In genomic region chr19:55253842-55254624, GRCh38 we compare ENCODE assay signal across 8 cellular contexts. TPM values are rescaled to one million over a fixed set of nuclear protein-coding genes. Genes with fewer than 3 reads are reported as not detected.
DNase-seq lines count a peak whose midpoint lies in the region; ATAC-seq, FAIRE-seq and TF ChIP-seq lines count a peak whose summit lies in the region.

No MANE protein-coding gene starts in this region.

- FAIRE-seq in H54 (lab: Jason Lieb, UNC) = no peak

- H3K9me3 Mint-ChIP-seq in dendritic cell treated with granulocyte-macrophage colony-stimulating factor and Interleukin-4, amounts not matched to agents 40 ng/mL and 50 ng/mL, for 4 days = no peaks in the 10 kb centered on the region

- peak overlapping the region; percentile 91 for H3K27ac Mint-ChIP-seq in dendritic cell treated with granulocyte-macrophage colony-stimulating factor and Interleukin-4, amounts not matched to agents 40 ng/mL and 50 ng/mL, for 4 days

- no peaks in the 10 kb centered on the region for H3K27me3 ChIP-seq in heart right ventricle

- H3K36me3 ChIP-seq in heart right ventricle = peaks cover 0 to 20% (median 0%) of the 10 kb centered on the region in 9 donors

- 73% methylated on average over 23 of the region's 23 CpGs for WGBS in heart right ventricle, 2 donors

- peaks cover 63% of the 10 kb centered on the region for H3K36me3 Mint-ChIP-seq in dendritic cell treated with granulocyte-macrophage colony-stimulating factor and Interleukin-4, amounts not matched to agents 40 ng/mL and 50 ng/mL, for 4 days (ENCODE audit: low read depth)

- peak overlapping the region in 6 of 10 donors; percentile 19 to 95 (median 33) for H3K4me3 ChIP-seq in heart right ventricle

- H3K27ac ChIP-seq in heart right ventricle = peak overlapping the region in 7 of 10 donors; percentile 15 to 98 (median 53)
- peak overlapping the region; percentile 97; the same call in 1 of the 2 replicates for H3K27ac ChIP-seq in VCaP

- H3K9me3 ChIP-seq in heart right ventricle = no peaks in the 10 kb centered on the region

- H3K4me1 Mint-ChIP-seq in dendritic cell treated with granulocyte-macrophage colony-stimulating factor and Interleukin-4, amounts not matched to agents 40 ng/mL and 50 ng/mL, for 4 days (ENCODE audit: low read depth) = peaks cover 88% of the 10 kb centered on the region

- no peaks in the 10 kb centered on the region for H3K27me3 Mint-ChIP-seq in dendritic cell treated with granulocyte-macrophage colony-stimulating factor and Interleukin-4, amounts not matched to agents 40 ng/mL and 50 ng/mL, for 4 days

- DNase-seq in heart right ventricle = no peak
- no peak for DNase-seq in Right ventricle myocardium inferior (ENCODE audit: missing footprints)
- peak; percentile 98 for DNase-seq in KBM-7
- peak; percentile 32 to 38 for DNase-seq in stimulated activated CD4-positive, alpha-beta T cell treated with anti-CD3 and anti-CD28 coated beads, Interleukin-15, amount 100 ng/mL, for 1 hour (ENCODE audit: low read depth in 1 of 2, low spot score in 1 of 2)
- no peak for DNase-seq in H54 (ENCODE audit: insufficient read length, low spot score)

- H3K4me3 Mint-ChIP-seq in dendritic cell treated with granulocyte-macrophage colony-stimulating factor and Interleukin-4, amounts not matched to agents 40 ng/mL and 50 ng/mL, for 4 days = peak overlapping the region; percentile 93

- intact Hi-C loops in heart right ventricle (cut with DNase I) (no loop called here), Right ventricle myocardium inferior (cut with DNase I) (no loop called here)
- intact Hi-C loops in dendritic cell treated with granulocyte-macrophage colony-stimulating factor and Interleukin-4, amounts not matched to agents 40 ng/mL and 50 ng/mL, for 4 days (cut with micrococcal nuclease) = no loop called here

- no peak for TF ChIP-seq CTCF in heart right ventricle (IDR thresholded peaks at IDR 0.05)
- no peak for TF ChIP-seq CTCF in VCaP (conservative IDR thresholded peaks at IDR 0.05)

- ATAC-seq in heart right ventricle (no peak), Right ventricle myocardium inferior (no peak), HG03039 (IDR thresholded peaks at IDR 0.05; ENCODE audit: unreplicated experiment) (no peak)

- H3K4me1 ChIP-seq in heart right ventricle = peaks cover 9 to 85% (median 63%) of the 10 kb centered on the region in 9 donors

- no peak for TF ChIP-seq POLR2A in H54 (IDR thresholded peaks at IDR 0.05; ENCODE audit: low read depth, low read length)

- in situ Hi-C loops in KBM-7 (cut with MboI; ENCODE audit: low pct_unique_long_range_greater_than_20kb, low sequenced_read_pairs) = no loop called here

RNA-seq across cellular contexts. Expression of gene PPP6R1, which starts 4.8 kb away (rescaled TPM):
- 10 to 100 TPM; 31.1 to 51.3 (median 39.0) TPM for total RNA-seq in heart right ventricle
- 10 to 100 TPM; 36.8 to 38.0 TPM for polyA plus RNA-seq in heart right ventricle
- 39.5 TPM for total RNA-seq in Right ventricle myocardium inferior

RNA-seq across cellular contexts. Expression of gene TMEM86B, which starts 25.5 kb away (rescaled TPM):
- 1 to 10 TPM in 9 of 10 donors, under 1 TPM in 1; 0.77 to 2.5 (median 1.9) TPM for total RNA-seq in heart right ventricle
- 1 to 10 TPM; 2.7 to 5.9 TPM for polyA plus RNA-seq in heart right ventricle
- 1.6 TPM for total RNA-seq in Right ventricle myocardium inferior

RNA-seq across cellular contexts. Expression of gene HSPBP1, which starts 25.9 kb away (rescaled TPM):
- total RNA-seq in heart right ventricle (10 to 100 TPM; 26.7 to 41.6 (median 31.6) TPM), Right ventricle myocardium inferior (30.2 TPM)
- 10 to 100 TPM; 54.2 to 83.7 TPM for polyA plus RNA-seq in heart right ventricle

RNA-seq across cellular contexts. Expression of gene BRSK1, which starts 29.8 kb away (rescaled TPM):
- total RNA-seq in heart right ventricle = 10 to 100 TPM in 2 of 10 donors, 1 to 10 TPM in 8; 2.3 to 12.6 (median 4.1) TPM
- 1 to 10 TPM; 1.8 to 2.0 TPM for polyA plus RNA-seq in heart right ventricle
- 2.4 TPM for total RNA-seq in Right ventricle myocardium inferior

RNA-seq across cellular contexts. Expression of gene PTPRH, which starts 44.7 kb away (rescaled TPM):
- total RNA-seq in heart right ventricle = 1 to 10 TPM in 7 of 10 donors, under 1 TPM in 3; 0.25 to 7.5 (median 2.4) TPM
- polyA plus RNA-seq in heart right ventricle = 1 to 10 TPM; 1.3 to 6.1 TPM
- total RNA-seq in Right ventricle myocardium inferior = 0.87 TPM

Comparison
In these comparisons a context has a peak if more than half of its experiments do, and no peak if none do; other contexts are left out.
1. DNase-seq: peak in KBM-7 (single experiment) and stimulated activated CD4-positive, alpha-beta T cell treated with anti-CD3 and anti-CD28 coated beads, Interleukin-15, amount 100 ng/mL, for 1 hour (2 of 2); none in heart right ventricle (0 of 2), Right ventricle myocardium inferior (single experiment) and H54 (single experiment).